In genomic region chr12:90833228-90833627, GRCh38 we compare ENCODE assay signal across 18 cellular contexts.
"Had no signal": no experiment of that assay in that cellular context is flagged by ENCODE, and none has a peak within 500 bp of the region (broad histone marks: within the 10 kb centered on the region; RNA-seq: fewer than 3 reads in every experiment).

No MANE protein-coding gene starts in this region.

- H3K27ac ChIP-seq: dorsolateral prefrontal cortex, gastroesophageal sphincter, heart right ventricle, pancreas, sigmoid colon, spleen, stomach, testis, upper lobe of right lung had no signal

- ATAC-seq: activated CD4-positive, alpha-beta T cell treated with anti-CD3 and anti-CD28 coated beads for 36 hours; activated naive CD4-positive, alpha-beta T cell treated with anti-CD3 and anti-CD28 coated beads, Interleukin-2, amount 50 U/mL, for 72 hours; gastroesophageal sphincter; heart right ventricle; left cardiac atrium; naive thymus-derived CD4-positive, alpha-beta T cell; pancreas; upper lobe of right lung had no signal

- H3K27me3 ChIP-seq: dorsolateral prefrontal cortex, gastroesophageal sphincter, heart right ventricle, pancreas, sigmoid colon, spleen, stomach, testis, upper lobe of right lung had no signal

- DNase-seq: activated CD4-positive, alpha-beta memory T cell treated with anti-CD3 and anti-CD28 coated beads for 36 hours; activated CD4-positive, alpha-beta T cell treated with anti-CD3 and anti-CD28 coated beads for 36 hours; activated effector memory CD4-positive, alpha-beta T cell treated with Interleukin-2 at 50 U/mL for 16 hours; activated T-cell treated with anti-CD3 and anti-CD28 coated beads, Interleukin-2, amount 50 U/mL, for 24 hours; dorsolateral prefrontal cortex; endodermal cell; erythroblast; heart right ventricle; left cardiac atrium; naive thymus-derived CD4-positive, alpha-beta T cell; pancreas; sigmoid colon; spleen; stomach; testis; upper lobe of right lung had no signal

- H3K4me3 ChIP-seq: dorsolateral prefrontal cortex, gastroesophageal sphincter, heart right ventricle, pancreas, sigmoid colon, spleen, stomach, testis, upper lobe of right lung had no signal

- H3K9me3 ChIP-seq: gastroesophageal sphincter, heart right ventricle, pancreas, sigmoid colon, spleen, stomach, testis, upper lobe of right lung had no signal

- H3K36me3 ChIP-seq: gastroesophageal sphincter, heart right ventricle, pancreas, sigmoid colon, spleen, stomach, upper lobe of right lung had no signal

- H3K4me1 ChIP-seq: gastroesophageal sphincter, pancreas, spleen, testis, upper lobe of right lung had no signal
